ENCODE assay signal across 8 cellular contexts in the genomic region with DNA sequence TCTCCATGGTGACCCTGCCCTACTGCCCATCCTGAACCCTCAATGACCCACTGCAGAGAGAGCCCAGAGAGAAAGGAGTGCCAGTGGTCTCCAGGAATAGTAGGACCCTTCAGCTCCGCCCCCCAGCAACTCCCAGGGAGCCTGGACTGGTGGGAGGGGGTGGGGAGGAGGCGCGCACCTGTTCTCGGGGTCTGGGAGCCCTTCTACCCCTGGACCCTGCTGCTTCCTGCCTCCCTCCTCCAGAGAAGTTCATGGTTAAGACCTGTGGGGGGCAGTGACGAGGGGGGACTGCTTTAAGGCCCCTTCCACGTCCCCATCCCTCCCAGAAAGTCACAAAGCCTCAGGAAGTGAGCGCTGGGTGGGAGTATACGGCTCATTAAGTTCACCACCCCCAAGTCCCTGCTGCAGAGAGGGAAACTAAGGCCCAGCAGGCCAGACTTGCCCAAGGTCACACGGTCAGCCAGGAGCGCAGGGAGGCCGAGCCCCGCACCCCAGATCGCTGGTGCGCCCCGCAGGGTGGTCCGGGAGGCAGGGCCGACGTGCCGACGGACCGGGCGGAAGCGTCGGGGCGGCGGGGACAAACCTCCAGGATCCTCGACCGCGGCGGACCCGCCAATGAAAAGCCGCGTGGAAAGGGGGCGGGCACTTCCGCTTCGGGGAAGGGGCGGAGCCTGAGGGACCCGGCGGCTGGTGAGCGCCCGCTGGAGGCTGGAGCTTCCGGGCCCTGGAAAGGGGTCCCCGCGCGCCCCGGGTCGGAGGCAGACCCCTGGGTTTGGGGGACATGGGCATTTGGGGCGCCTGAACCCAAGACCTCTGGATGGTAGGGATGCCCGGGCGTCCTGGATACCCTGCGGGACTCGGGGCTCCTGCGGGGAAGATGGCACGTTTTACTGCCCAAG. TPM values are rescaled to one million over a fixed set of nuclear protein-coding genes. Genes with fewer than 3 reads are reported as not detected.
DNase-seq lines count a peak whose midpoint lies in the region; ATAC-seq and TF ChIP-seq lines count a peak whose summit lies in the region.

A gene with protein sequence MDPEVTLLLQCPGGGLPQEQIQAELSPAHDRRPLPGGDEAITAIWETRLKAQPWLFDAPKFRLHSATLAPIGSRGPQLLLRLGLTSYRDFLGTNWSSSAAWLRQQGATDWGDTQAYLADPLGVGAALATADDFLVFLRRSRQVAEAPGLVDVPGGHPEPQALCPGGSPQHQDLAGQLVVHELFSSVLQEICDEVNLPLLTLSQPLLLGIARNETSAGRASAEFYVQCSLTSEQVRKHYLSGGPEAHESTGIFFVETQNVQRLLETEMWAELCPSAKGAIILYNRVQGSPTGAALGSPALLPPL (plus strand): TSS at position 667 of the 899 bp plus-strand sequence. CDS start 379 bp downstream, outside the sequence.
A gene with protein sequence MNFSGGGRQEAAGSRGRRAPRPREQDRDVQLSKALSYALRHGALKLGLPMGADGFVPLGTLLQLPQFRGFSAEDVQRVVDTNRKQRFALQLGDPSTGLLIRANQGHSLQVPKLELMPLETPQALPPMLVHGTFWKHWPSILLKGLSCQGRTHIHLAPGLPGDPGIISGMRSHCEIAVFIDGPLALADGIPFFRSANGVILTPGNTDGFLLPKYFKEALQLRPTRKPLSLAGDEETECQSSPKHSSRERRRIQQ (minus strand): TSS at position 579 of the 899 bp plus-strand sequence. CDS start 326 bp downstream, at position 253.

- POLR2A ChIA-PET in activated CD8-positive, alpha-beta T cell treated with anti-CD3 and anti-CD28 coated beads for 36 hours (lab: Charles Lee) = interaction anchor here (0.7 to 6.0 kb wide), 11 partner anchors 9 to 78 kb away, joined by 3 to 151 read pairs (median 5); a partner anchor contains a TSS

- peaks cover 30% of the 10 kb centered on the region for H3K4me1 Mint-ChIP-seq in activated CD8-positive, alpha-beta T cell treated with anti-CD3 and anti-CD28 coated beads for 36 hours (ENCODE audit: low read depth)

- intact Hi-C loops in activated CD8-positive, alpha-beta T cell treated with anti-CD3 and anti-CD28 coated beads for 36 hours (cut with micrococcal nuclease) = no loop called here

- H3K27me3 Mint-ChIP-seq in activated CD8-positive, alpha-beta T cell treated with anti-CD3 and anti-CD28 coated beads for 36 hours = no peaks in the 10 kb centered on the region

- no peaks in the 10 kb centered on the region for H3K9me3 ChIP-seq in ectodermal cell (ENCODE audit: control insufficient read depth, low read length)
- no peaks in the 10 kb centered on the region for H3K9me3 ChIP-seq in lung (ENCODE audit: control insufficient read depth in 2 of 2, insufficient read depth in 1 of 2, low read length in 1 of 2)

- TF ChIP-seq CTCF in 22Rv1 (IDR thresholded peaks at IDR 0.05) (peak; percentile 41), lung (IDR thresholded peaks at IDR 0.05; ENCODE audit: control extremely low read depth, extremely low read depth) (no peak)
- peak; percentile 42 for TF ChIP-seq CTCF in activated CD8-positive, alpha-beta T cell treated with anti-CD3 and anti-CD28 coated beads for 36 hours (IDR thresholded peaks at IDR 0.05)

- H3K4me1 ChIP-seq in ectodermal cell (ENCODE audit: control insufficient read depth, insufficient read depth, low read length) (peaks cover 23% of the 10 kb centered on the region), lung (ENCODE audit: control insufficient read depth in 2 of 2, insufficient read depth in 2 of 2, low read length in 2 of 2) (peaks cover 0 to 13% of the 10 kb centered on the region in 2 donors)

- CTCF ChIA-PET in activated CD8-positive, alpha-beta T cell treated with anti-CD3 and anti-CD28 coated beads for 36 hours (lab: Charles Lee) = interaction anchor here (1.0 to 5.3 kb wide), 11 partner anchors 9 to 79 kb away, joined by 3 to 45 read pairs (median 7); a partner anchor contains a TSS

- ATAC-seq in GM18520 (IDR thresholded peaks at IDR 0.05; ENCODE audit: unreplicated experiment) = peak; percentile 35
- peak; percentile 57 for ATAC-seq in HG03354 (IDR thresholded peaks at IDR 0.05; ENCODE audit: poor library complexity, severe bottlenecking, unreplicated experiment)
- peak; percentile 71 for ATAC-seq in activated CD8-positive, alpha-beta T cell treated with anti-CD3 and anti-CD28 coated beads for 36 hours
- peak; percentile 91 for ATAC-seq in lung (ENCODE audit: insufficient read depth, low FRiP score)

- DNase-seq in NCI-H82 treated with DMSO at 0.1 percent for 48 hours (lab: John Stamatoyannopoulos, UW; ENCODE audit: unreplicated experiment) = peak; percentile 32
- DNase-seq in activated CD8-positive, alpha-beta T cell treated with anti-CD3 and anti-CD28 coated beads for 36 hours = peak; percentile 94
- DNase-seq in lung (ENCODE audit: low spot score) = peak; percentile 92
- peak; percentile 86 to 96 (median 89) for DNase-seq in stimulated activated CD4-positive, alpha-beta T cell treated with anti-CD3 and anti-CD28 coated beads, TNF-alpha, amount 100 ng/mL, for 24 hours (ENCODE audit: low read depth in 3 of 3)

- H3K36me3 ChIP-seq in ectodermal cell (ENCODE audit: control insufficient read depth, insufficient read depth, low read length) (no peaks in the 10 kb centered on the region), lung (ENCODE audit: control insufficient read depth in 2 of 2, insufficient read depth in 2 of 2, low read length in 2 of 2) (peaks cover 0 to 18% of the 10 kb centered on the region in 2 donors)

- H3K36me3 Mint-ChIP-seq in activated CD8-positive, alpha-beta T cell treated with anti-CD3 and anti-CD28 coated beads for 36 hours (ENCODE audit: low read depth) = peaks cover 12% of the 10 kb centered on the region

- 1% methylated on average over 54 of the region's 54 CpGs for WGBS in ectodermal cell, 2 experiments
- WGBS in lung, 2 donors = 0 to 1% methylated on average over 53 to 54 of the region's 54 CpGs

- peaks cover 2% of the 10 kb centered on the region for H3K27me3 ChIP-seq in ectodermal cell (ENCODE audit: control insufficient read depth, insufficient read depth, low read length, poor library complexity, severe bottlenecking)
- no peaks in the 10 kb centered on the region for H3K27me3 ChIP-seq in lung (ENCODE audit: control insufficient read depth, insufficient read depth)

- peak within 1 kb of the TSS; percentile 87 for H3K27ac Mint-ChIP-seq in activated CD8-positive, alpha-beta T cell treated with anti-CD3 and anti-CD28 coated beads for 36 hours

- H3K4me3 Mint-ChIP-seq in activated CD8-positive, alpha-beta T cell treated with anti-CD3 and anti-CD28 coated beads for 36 hours = peak within 1 kb of the TSS; percentile 89

- H3K27ac ChIP-seq in 22Rv1 = peak within 1 kb of the TSS; percentile 95
- no peak within 1 kb of the TSS for H3K27ac ChIP-seq in ectodermal cell (ENCODE audit: insufficient read depth, low read depth, low read length, poor library complexity, severe bottlenecking)
- peak within 1 kb of the TSS; percentile 91 to 93 for H3K27ac ChIP-seq in lung (ENCODE audit: low read depth in 1 of 2, low read length in 1 of 2)

- no peaks in the 10 kb centered on the region for H3K9me3 Mint-ChIP-seq in activated CD8-positive, alpha-beta T cell treated with anti-CD3 and anti-CD28 coated beads for 36 hours

- peak within 1 kb of the TSS; percentile 64 for H3K4me3 ChIP-seq in ectodermal cell (ENCODE audit: insufficient read depth, low read depth, low read length)
- peak within 1 kb of the TSS; percentile 66 for H3K4me3 ChIP-seq in lung

RNA-seq across cellular contexts. Expression of the first gene that starts in this region (rescaled TPM):
- 10 to 100 TPM; 66.0 to 69.2 TPM for total RNA-seq in activated CD8-positive, alpha-beta T cell treated with anti-CD3 and anti-CD28 coated beads for 36 hours
- polyA plus RNA-seq in ectodermal cell (2013, experiment 1 of 4) = 22.5 TPM
- polyA plus RNA-seq in ectodermal cell (2013, experiment 2 of 4) = 21.9 TPM
- polyA plus RNA-seq in ectodermal cell (2013, experiment 3 of 4) = 20.7 TPM
- polyA plus RNA-seq in ectodermal cell (2013, experiment 4 of 4) = 20.3 TPM
- total RNA-seq in lung = 10 to 100 TPM; 23.7 to 90.2 TPM
- polyA plus RNA-seq in lung = 10 to 100 TPM; 62.0 to 67.8 TPM

RNA-seq across cellular contexts. Expression of the second gene that starts in this region (rescaled TPM):
- 10 to 100 TPM; 33.7 to 41.5 TPM for total RNA-seq in activated CD8-positive, alpha-beta T cell treated with anti-CD3 and anti-CD28 coated beads for 36 hours
- polyA plus RNA-seq in ectodermal cell (2013, experiment 1 of 4) = 24.7 TPM
- 21.7 TPM for polyA plus RNA-seq in ectodermal cell (2013, experiment 2 of 4)
- 27.8 TPM for polyA plus RNA-seq in ectodermal cell (2013, experiment 3 of 4)
- 32.4 TPM for polyA plus RNA-seq in ectodermal cell (2013, experiment 4 of 4)
- 10 to 100 TPM; 18.3 to 34.0 TPM for total RNA-seq in lung
- 10 to 100 TPM; 34.6 to 62.5 TPM for polyA plus RNA-seq in lung

Comparison
In these comparisons a context has a peak if more than half of its experiments do, and no peak if none do; other contexts are left out.
1. ATAC-seq: peak in every context shown above with its lines; median percentile 91 in lung; 71 in activated CD8-positive, alpha-beta T cell treated with anti-CD3 and anti-CD28 coated beads for 36 hours; 57 in HG03354; 35 in GM18520.
2. DNase-seq: peak in every context shown above with its lines; median percentile 94 in activated CD8-positive, alpha-beta T cell treated with anti-CD3 and anti-CD28 coated beads for 36 hours; 92 in lung; 89 in stimulated activated CD4-positive, alpha-beta T cell treated with anti-CD3 and anti-CD28 coated beads, TNF-alpha, amount 100 ng/mL, for 24 hours; 32 in NCI-H82 treated with DMSO at 0.1 percent for 48 hours.